In the genomic region with DNA sequence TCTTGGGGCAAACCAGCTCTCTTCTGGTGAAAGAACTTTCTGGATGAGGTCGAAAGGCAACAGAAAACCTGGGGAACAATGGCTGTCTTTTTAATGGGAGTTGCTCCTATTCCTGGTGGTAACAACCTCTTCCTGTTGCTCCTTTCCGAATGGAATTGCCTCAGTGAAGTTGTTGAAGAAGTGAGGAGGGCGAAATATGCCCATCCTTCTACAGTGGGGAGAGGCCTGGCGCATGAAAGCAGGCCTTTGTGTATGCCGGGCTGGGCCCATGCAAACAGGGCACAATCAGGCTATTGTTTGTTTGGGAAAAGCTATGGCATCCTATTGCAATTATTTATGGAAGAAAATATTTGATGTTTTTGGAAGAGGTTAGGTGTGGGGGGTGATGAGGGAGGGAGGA, we compare ENCODE assay signal across 2 cellular contexts.
TF ChIP-seq lines count a peak whose summit lies in the region.

No MANE protein-coding gene starts in this region.

TF ChIP-seq in A549, 52 proteins besides CTCF, POLR2A, EP300 and RAD21:
- TF ChIP-seq MAZ (IDR thresholded peaks at IDR 0.05; ENCODE audit: borderline replicate concordance, low read depth, low read length) (no peak), NPAS2 (CRISPR knock-in tag; IDR thresholded peaks at IDR 0.05; ENCODE audit: borderline replicate concordance) (0 out of 2 replicates have a peak, but pooled peaks have one; percentile 4)

TF ChIP-seq in endothelial cell of umbilical vein, 7 proteins besides CTCF, POLR2A, EP300 and RAD21:
- TF ChIP-seq FOS (IDR thresholded peaks at IDR 0.05; ENCODE audit: borderline replicate concordance, insufficient read depth, low read length) = no peak
- TF ChIP-seq MYC (IDR thresholded peaks at IDR 0.05; ENCODE audit: low read depth, low read length) = no peak
- TF ChIP-seq GATA2 (IDR thresholded peaks at IDR 0.05; ENCODE audit: insufficient read depth, insufficient read length, low read depth, low read length) = no peak
- no peak for TF ChIP-seq EZH2 (IDR thresholded peaks at IDR 0.05; ENCODE audit: borderline replicate concordance, low read depth, low read length, severe bottlenecking)
- TF ChIP-seq POLR2AphosphoS5 (IDR thresholded peaks at IDR 0.05; ENCODE audit: insufficient read depth, low read depth, low read length) = no peak
- TF ChIP-seq, protein P1, sequence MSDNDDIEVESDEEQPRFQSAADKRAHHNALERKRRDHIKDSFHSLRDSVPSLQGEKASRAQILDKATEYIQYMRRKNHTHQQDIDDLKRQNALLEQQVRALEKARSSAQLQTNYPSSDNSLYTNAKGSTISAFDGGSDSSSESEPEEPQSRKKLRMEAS (IDR thresholded peaks at IDR 0.05; ENCODE audit: insufficient read depth, insufficient read length) = no peak
- TF ChIP-seq JUN (IDR thresholded peaks at IDR 0.05; ENCODE audit: borderline replicate concordance, insufficient read depth, insufficient read length, low read depth) = no peak
